ENCODE assay signal across 8 cellular contexts in the genomic region with DNA sequence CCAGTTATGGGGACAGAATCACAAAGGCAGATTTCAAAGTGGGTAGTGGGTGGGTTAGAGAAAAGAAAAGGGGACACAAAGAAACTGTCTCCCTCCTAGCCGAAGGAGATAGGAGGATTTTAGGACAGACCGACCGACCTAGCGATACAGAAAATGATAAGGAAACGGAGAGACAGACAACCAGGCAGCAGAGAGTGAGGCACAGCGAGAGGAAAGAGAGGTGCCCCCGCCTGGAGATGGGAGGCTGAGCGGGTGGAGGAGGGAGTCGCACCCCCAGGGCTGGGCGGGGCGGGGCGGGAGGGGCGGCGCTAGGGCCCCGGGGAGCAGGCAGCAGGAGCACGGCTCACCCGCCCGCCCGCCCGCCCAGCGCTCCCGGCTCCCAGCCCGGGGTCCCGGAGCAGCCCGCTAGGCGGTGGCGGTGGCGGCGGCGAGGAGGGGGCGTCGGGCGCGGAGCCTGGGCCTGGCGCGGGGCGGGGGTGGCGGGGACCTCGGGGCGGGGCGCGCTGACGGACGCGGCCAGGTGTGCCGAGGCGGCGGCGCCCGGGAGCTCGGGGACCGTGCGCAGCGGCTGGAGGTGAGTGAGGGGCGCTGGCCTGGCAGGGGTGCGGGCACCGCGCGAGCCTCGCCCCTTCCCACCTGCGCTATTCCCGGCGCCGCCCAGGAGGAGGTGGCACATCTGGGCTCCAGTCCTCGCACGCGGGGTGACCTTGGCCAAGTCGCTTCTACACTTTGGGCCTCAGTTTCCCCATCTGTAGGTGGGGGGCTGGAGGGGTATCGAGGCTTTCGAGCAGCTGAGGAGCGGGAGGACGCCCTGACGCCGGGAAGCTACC. TPM values are rescaled to one million over a fixed set of nuclear protein-coding genes. Genes with fewer than 3 reads are reported as not detected.
DNase-seq lines count a peak whose midpoint lies in the region; ATAC-seq and TF ChIP-seq lines count a peak whose summit lies in the region.

No MANE protein-coding gene starts in this region.

- H3K4me1 Mint-ChIP-seq in activated CD8-positive, alpha-beta T cell treated with anti-CD3 and anti-CD28 coated beads, Interleukin-2, amount 10 ng/mL, durations not matched to agents 7 days and 5 days (ENCODE audit: low read depth) = peaks cover 7% of the 10 kb centered on the region

- H3F3A ChIP-seq in neural cell (ENCODE audit: insufficient read depth, low read length, poor library complexity, severe bottlenecking) = no peaks in the 10 kb centered on the region

- H3K4me3 Mint-ChIP-seq in activated CD8-positive, alpha-beta T cell treated with anti-CD3 and anti-CD28 coated beads, Interleukin-2, amount 10 ng/mL, durations not matched to agents 7 days and 5 days = peak overlapping the region; percentile 55

- no peak for TF ChIP-seq POLR2A in esophagus muscularis mucosa (IDR thresholded peaks at IDR 0.05; ENCODE audit: low read depth)

- H3K79me2 ChIP-seq in neural cell (replicated peaks; ENCODE audit: insufficient read depth, low read length) = no peaks in the 10 kb centered on the region

- no peaks in the 10 kb centered on the region for H3K9me3 ChIP-seq in esophagus muscularis mucosa
- H3K9me3 ChIP-seq in neural cell (ENCODE audit: low read length) = no peaks in the 10 kb centered on the region

- peaks cover 15% of the 10 kb centered on the region for H3K27me3 ChIP-seq in HL-60 (ENCODE audit: insufficient read depth, poor library complexity, severe bottlenecking)
- H3K27me3 ChIP-seq in esophagus muscularis mucosa = no peaks in the 10 kb centered on the region
- peaks cover 12% of the 10 kb centered on the region for H3K27me3 ChIP-seq in neural cell (ENCODE audit: insufficient read depth, low read depth, low read length)

- intact Hi-C loops in esophagus muscularis mucosa (cut with DNase I) = no loop called here

- H3K27me3 Mint-ChIP-seq in activated CD8-positive, alpha-beta T cell treated with anti-CD3 and anti-CD28 coated beads, Interleukin-2, amount 10 ng/mL, durations not matched to agents 7 days and 5 days (ENCODE audit: low read depth) = peaks cover 23% of the 10 kb centered on the region

- CTCF ChIA-PET in activated CD8-positive, alpha-beta T cell treated with anti-CD3 and anti-CD28 coated beads, Interleukin-2, amount 10 ng/mL, durations not matched to agents 7 days and 5 days (lab: Charles Lee) = no interaction called here

- H3K4me3 ChIP-seq in HL-60 (replicated peaks; ENCODE audit: insufficient read depth, low read length) = peak overlapping the region; percentile 32
- H3K4me3 ChIP-seq in esophagus muscularis mucosa = peak overlapping the region; percentile 63 to 93 (median 77)
- peak overlapping the region; percentile 66 for H3K4me3 ChIP-seq in neural cell (ENCODE audit: low read length)

- peaks cover 52 to 76% (median 69%) of the 10 kb centered on the region in 4 donors for H3K4me1 ChIP-seq in esophagus muscularis mucosa

- H2AFZ ChIP-seq in neural cell (ENCODE audit: low read depth, low read length) = no peak overlapping the region

- H3K36me3 ChIP-seq in esophagus muscularis mucosa = peaks cover 0 to 3% (median 0%) of the 10 kb centered on the region in 4 donors
- no peaks in the 10 kb centered on the region for H3K36me3 ChIP-seq in neural cell (ENCODE audit: insufficient read depth, low read length)

- TF ChIP-seq EP300 in esophagus muscularis mucosa (IDR thresholded peaks at IDR 0.05) = no peak
- TF ChIP-seq EP300 in neural cell (conservative IDR thresholded peaks at IDR 0.05; ENCODE audit: poor library complexity, severe bottlenecking) = no peak

- TF ChIP-seq RAD21 in neural cell (conservative IDR thresholded peaks at IDR 0.05) = no peak

- H3K9me3 Mint-ChIP-seq in activated CD8-positive, alpha-beta T cell treated with anti-CD3 and anti-CD28 coated beads, Interleukin-2, amount 10 ng/mL, durations not matched to agents 7 days and 5 days (ENCODE audit: insufficient read depth) = no peaks in the 10 kb centered on the region

- peak overlapping the region; percentile 46 for H3K9ac ChIP-seq in neural cell (ENCODE audit: low read length)

- H3K27ac ChIP-seq in HL-60 (replicated peaks) (no peak overlapping the region), esophagus muscularis mucosa (replicated peaks in 1 of 4) (peak overlapping the region; percentile 84 to 94 (median 86)), neural cell (ENCODE audit: low read length) (no peak overlapping the region)

- no peak overlapping the region for H3K27ac Mint-ChIP-seq in activated CD8-positive, alpha-beta T cell treated with anti-CD3 and anti-CD28 coated beads, Interleukin-2, amount 10 ng/mL, durations not matched to agents 7 days and 5 days

- no peaks in the 10 kb centered on the region for H3K9me2 ChIP-seq in neural cell (ENCODE audit: insufficient read depth, low read length)

- H3K4me2 ChIP-seq in neural cell (ENCODE audit: low read length) = peak overlapping the region; percentile 55

- peak; percentile 68 for ATAC-seq in activated CD8-positive, alpha-beta T cell treated with anti-CD3 and anti-CD28 coated beads, Interleukin-2, amount 10 ng/mL, durations not matched to agents 7 days and 5 days
- ATAC-seq in GM21526 (IDR thresholded peaks at IDR 0.05; ENCODE audit: low FRiP score, unreplicated experiment) = no peak

- no peaks in the 10 kb centered on the region for H3K36me3 Mint-ChIP-seq in activated CD8-positive, alpha-beta T cell treated with anti-CD3 and anti-CD28 coated beads, Interleukin-2, amount 10 ng/mL, durations not matched to agents 7 days and 5 days (ENCODE audit: low read depth)

- peak; percentile 59 for DNase-seq in DMS53 (lab: John Stamatoyannopoulos, UW)
- DNase-seq in DMS53 treated with DMSO at 0.1 percent for 48 hours (lab: John Stamatoyannopoulos, UW; ENCODE audit: unreplicated experiment) = no peak
- no peak for DNase-seq in HL-60 (ENCODE audit: low read depth in 1 of 2, low spot score in 1 of 2)
- DNase-seq in activated CD8-positive, alpha-beta T cell treated with anti-CD3 and anti-CD28 coated beads, Interleukin-2, amount 10 ng/mL, durations not matched to agents 7 days and 5 days = peak; percentile 24
- no peak for DNase-seq in esophagus muscularis mucosa (ENCODE audit: extremely low spot score)
- no peak for DNase-seq in SHP77 (lab: John Stamatoyannopoulos, UW)

- no peaks in the 10 kb centered on the region for H4K20me1 ChIP-seq in neural cell (ENCODE audit: insufficient read depth)

- POLR2A ChIA-PET in activated CD8-positive, alpha-beta T cell treated with anti-CD3 and anti-CD28 coated beads, Interleukin-2, amount 10 ng/mL, durations not matched to agents 7 days and 5 days (lab: Charles Lee) = no interaction called here

- TF ChIP-seq CTCF in HL-60 (IDR thresholded peaks at IDR 0.05; ENCODE audit: insufficient read depth, low read length) (no peak), esophagus muscularis mucosa (IDR thresholded peaks at IDR 0.05) (peak in 1 of 3 experiments; percentile 29), neural cell (IDR thresholded peaks at IDR 0.05; ENCODE audit: poor library complexity, severe bottlenecking) (no peak)

- 16% methylated on average over 31 of the region's 74 CpGs for WGBS in esophagus muscularis mucosa

TF ChIP-seq in neural cell, 6 proteins besides CTCF, POLR2A, EP300 and RAD21:
- TF ChIP-seq, protein P1, sequence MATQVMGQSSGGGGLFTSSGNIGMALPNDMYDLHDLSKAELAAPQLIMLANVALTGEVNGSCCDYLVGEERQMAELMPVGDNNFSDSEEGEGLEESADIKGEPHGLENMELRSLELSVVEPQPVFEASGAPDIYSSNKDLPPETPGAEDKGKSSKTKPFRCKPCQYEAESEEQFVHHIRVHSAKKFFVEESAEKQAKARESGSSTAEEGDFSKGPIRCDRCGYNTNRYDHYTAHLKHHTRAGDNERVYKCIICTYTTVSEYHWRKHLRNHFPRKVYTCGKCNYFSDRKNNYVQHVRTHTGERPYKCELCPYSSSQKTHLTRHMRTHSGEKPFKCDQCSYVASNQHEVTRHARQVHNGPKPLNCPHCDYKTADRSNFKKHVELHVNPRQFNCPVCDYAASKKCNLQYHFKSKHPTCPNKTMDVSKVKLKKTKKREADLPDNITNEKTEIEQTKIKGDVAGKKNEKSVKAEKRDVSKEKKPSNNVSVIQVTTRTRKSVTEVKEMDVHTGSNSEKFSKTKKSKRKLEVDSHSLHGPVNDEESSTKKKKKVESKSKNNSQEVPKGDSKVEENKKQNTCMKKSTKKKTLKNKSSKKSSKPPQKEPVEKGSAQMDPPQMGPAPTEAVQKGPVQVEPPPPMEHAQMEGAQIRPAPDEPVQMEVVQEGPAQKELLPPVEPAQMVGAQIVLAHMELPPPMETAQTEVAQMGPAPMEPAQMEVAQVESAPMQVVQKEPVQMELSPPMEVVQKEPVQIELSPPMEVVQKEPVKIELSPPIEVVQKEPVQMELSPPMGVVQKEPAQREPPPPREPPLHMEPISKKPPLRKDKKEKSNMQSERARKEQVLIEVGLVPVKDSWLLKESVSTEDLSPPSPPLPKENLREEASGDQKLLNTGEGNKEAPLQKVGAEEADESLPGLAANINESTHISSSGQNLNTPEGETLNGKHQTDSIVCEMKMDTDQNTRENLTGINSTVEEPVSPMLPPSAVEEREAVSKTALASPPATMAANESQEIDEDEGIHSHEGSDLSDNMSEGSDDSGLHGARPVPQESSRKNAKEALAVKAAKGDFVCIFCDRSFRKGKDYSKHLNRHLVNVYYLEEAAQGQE (IDR thresholded peaks at IDR 0.05; ENCODE audit: borderline replicate concordance) = no peak
- TF ChIP-seq POLR2AphosphoS5 (IDR thresholded peaks at IDR 0.05) (no peak), MXI1 (conservative IDR thresholded peaks at IDR 0.05; ENCODE audit: poor library complexity, severe bottlenecking) (no peak), EZH2 (IDR thresholded peaks at IDR 0.05; ENCODE audit: borderline replicate concordance, insufficient read depth, low read length, poor library complexity, severe bottlenecking) (no peak), SMC3 (conservative IDR thresholded peaks at IDR 0.05; ENCODE audit: poor library complexity) (no peak), TAF1 (IDR thresholded peaks at IDR 0.05; ENCODE audit: low read depth) (no peak)

RNA-seq across cellular contexts. Expression of a gene that starts 15.9 kb away (rescaled TPM):
- total RNA-seq in activated CD8-positive, alpha-beta T cell treated with anti-CD3 and anti-CD28 coated beads, Interleukin-2, amount 10 ng/mL, durations not matched to agents 7 days and 5 days = under 1 TPM in 1 of 2 experiments, not detected in 1; 0.10 TPM
- 10 to 100 TPM; 20.4 to 54.0 (median 39.3) TPM for total RNA-seq in esophagus muscularis mucosa
- 0.14 TPM in 1 of 2 replicates, not detected in the other for polyA plus RNA-seq in neural cell
- polyA minus RNA-seq in neural cell = 0.24 and 0.35 TPM in 2 replicates

RNA-seq across cellular contexts. Expression of a gene that starts 36.5 kb away (rescaled TPM):
- not detected for total RNA-seq in activated CD8-positive, alpha-beta T cell treated with anti-CD3 and anti-CD28 coated beads, Interleukin-2, amount 10 ng/mL, durations not matched to agents 7 days and 5 days
- 1 to 10 TPM in 1 of 4 donors, under 1 TPM in 2, not detected in 1; 0.17 to 1.2 (median 0.46) TPM for total RNA-seq in esophagus muscularis mucosa
- not detected in 2 replicates for polyA plus RNA-seq in neural cell
- polyA minus RNA-seq in neural cell = not detected in 2 replicates

Comparison
In these comparisons a context has a peak if more than half of its experiments do, and no peak if none do; other contexts are left out.
1. DNase-seq: peak in DMS53 (single experiment) and activated CD8-positive, alpha-beta T cell treated with anti-CD3 and anti-CD28 coated beads, Interleukin-2, amount 10 ng/mL, durations not matched to agents 7 days and 5 days (single experiment); none in DMS53 treated with DMSO at 0.1 percent for 48 hours (single experiment), HL-60 (0 of 2), esophagus muscularis mucosa (single experiment) and SHP77 (0 of 2).
2. H3K27ac ChIP-seq: peak in esophagus muscularis mucosa (4 of 4); none in HL-60 (single experiment) and neural cell (single experiment).
3. RNA of a gene that starts 15.9 kb away (total RNA-seq): 20.4 to 54.0 TPM in esophagus muscularis mucosa; 0.10 TPM in activated CD8-positive, alpha-beta T cell treated with anti-CD3 and anti-CD28 coated beads, Interleukin-2, amount 10 ng/mL, durations not matched to agents 7 days and 5 days; every median in the first group is over 10 times any median in the second.
4. Peak in every context shown above with its lines, with median percentiles within 50 percentile points of each other: H3K4me3 ChIP-seq.